ENCODE assay signal across 31 cellular contexts in the genomic region with DNA sequence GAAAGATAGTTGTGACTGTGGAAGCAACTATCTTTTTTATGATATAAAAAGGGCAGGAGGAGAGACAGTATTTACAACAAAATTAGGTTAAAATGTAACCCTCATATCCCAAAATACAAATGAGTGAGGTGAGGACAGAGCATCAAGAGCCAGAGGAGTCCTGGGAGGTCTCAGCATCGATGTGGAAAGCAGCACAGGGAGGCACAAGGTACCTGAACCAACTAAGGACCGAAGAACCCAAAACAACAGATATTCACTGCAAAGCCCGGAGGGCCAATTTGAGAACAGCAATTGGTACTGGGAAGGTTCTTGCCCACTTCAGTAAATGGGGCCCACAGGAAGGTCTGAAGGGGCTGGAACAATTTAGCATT.
"Had no signal": no experiment of that assay in that cellular context is flagged by ENCODE, and none has a peak within 500 bp of the region (broad histone marks: within the 10 kb centered on the region; RNA-seq: fewer than 3 reads in every experiment).

No MANE protein-coding gene starts in this region.

- H3K27ac Mint-ChIP-seq: activated CD4-positive, alpha-beta T cell treated with anti-CD3 and anti-CD28 coated beads for 36 hours; activated CD8-positive, alpha-beta memory T cell treated with anti-CD3 and anti-CD28 coated beads, Interleukin-2, amount 10 ng/mL, durations not matched to agents 7 days and 5 days; activated CD8-positive, alpha-beta T cell treated with anti-CD3 and anti-CD28 coated beads, Interleukin-2, amount 10 ng/mL, durations not matched to agents 7 days and 5 days; activated naive CD8-positive, alpha-beta T cell treated with anti-CD3 and anti-CD28 coated beads for 36 hours; brain; memory B cell; stimulated activated effector memory CD8-positive, alpha-beta T cell treated with anti-CD3 and anti-CD28 coated beads, Interleukin-12 subunit alpha, Interleukin-12 subunit beta, amount 100 ng/mL, for 72 hours; stimulated activated naive CD8-positive, alpha-beta T cell treated with anti-CD3 and anti-CD28 coated beads, Interleukin-15, Interleukin-2, amounts not matched to agents 100 ng/mL and 50 ng/mL, for 24 hours; T-helper 2 cell treated with Interferon-gamma antibody and Interleukin-4, amounts not matched to agents 5 μg/mL and 100 μg/mL, for 36 hours had no signal

- H3K36me3 ChIP-seq: adrenal gland, cardiac muscle cell, pancreas, prostate gland, thoracic aorta had no signal

- ATAC-seq: activated CD4-positive, alpha-beta T cell treated with anti-CD3 and anti-CD28 coated beads for 36 hours; activated CD8-positive, alpha-beta memory T cell treated with anti-CD3 and anti-CD28 coated beads, Interleukin-2, amount 10 ng/mL, durations not matched to agents 7 days and 5 days; activated CD8-positive, alpha-beta T cell treated with anti-CD3 and anti-CD28 coated beads, Interleukin-2, amount 10 ng/mL, durations not matched to agents 7 days and 5 days; effector memory CD8-positive, alpha-beta T cell; heart left ventricle; natural killer cell treated with Interleukin-12 subunit alpha and Interleukin-12 subunit beta and Interleukin-15 and Interleukin-18, amount 100 ng/mL, for 72 hours; stimulated activated effector memory CD8-positive, alpha-beta T cell treated with anti-CD3 and anti-CD28 coated beads, Interleukin-12 subunit alpha, Interleukin-12 subunit beta, amount 100 ng/mL, for 72 hours had no signal

- H3K27me3 Mint-ChIP-seq: activated CD4-positive, alpha-beta T cell treated with anti-CD3 and anti-CD28 coated beads for 36 hours; activated CD8-positive, alpha-beta memory T cell treated with anti-CD3 and anti-CD28 coated beads, Interleukin-2, amount 10 ng/mL, durations not matched to agents 7 days and 5 days; activated naive CD8-positive, alpha-beta T cell treated with anti-CD3 and anti-CD28 coated beads for 36 hours; brain; effector memory CD8-positive, alpha-beta T cell; memory B cell; natural killer cell treated with Interleukin-12 subunit alpha and Interleukin-12 subunit beta and Interleukin-15 and Interleukin-18, amount 100 ng/mL, for 72 hours; stimulated activated naive CD8-positive, alpha-beta T cell treated with anti-CD3 and anti-CD28 coated beads, Interleukin-15, Interleukin-2, amounts not matched to agents 100 ng/mL and 50 ng/mL, for 24 hours had no signal

- H3K4me1 ChIP-seq: adrenal gland, esophagus muscularis mucosa, heart left ventricle, prostate gland, sigmoid colon had no signal

- H3K27ac ChIP-seq: adrenal gland, cardiac muscle cell, esophagus muscularis mucosa, foreskin keratinocyte, heart left ventricle, neutrophil, prostate gland, sigmoid colon, thoracic aorta had no signal

- H3K9me3 Mint-ChIP-seq: activated naive CD8-positive, alpha-beta T cell treated with anti-CD3 and anti-CD28 coated beads for 36 hours; brain; effector memory CD8-positive, alpha-beta T cell; memory B cell; natural killer cell treated with Interleukin-12 subunit alpha and Interleukin-12 subunit beta and Interleukin-15 and Interleukin-18, amount 100 ng/mL, for 72 hours; stimulated activated effector memory CD8-positive, alpha-beta T cell treated with anti-CD3 and anti-CD28 coated beads, Interleukin-12 subunit alpha, Interleukin-12 subunit beta, amount 100 ng/mL, for 72 hours; stimulated activated naive CD8-positive, alpha-beta T cell treated with anti-CD3 and anti-CD28 coated beads, Interleukin-15, Interleukin-2, amounts not matched to agents 100 ng/mL and 50 ng/mL, for 24 hours; T-helper 2 cell treated with Interferon-gamma antibody and Interleukin-4, amounts not matched to agents 5 μg/mL and 100 μg/mL, for 36 hours had no signal

- H3K4me3 ChIP-seq: adrenal gland, cardiac muscle cell, esophagus muscularis mucosa, heart left ventricle, mucosa of descending colon, pancreas, prostate gland, sigmoid colon, thoracic aorta had no signal

- H3K27me3 ChIP-seq: adrenal gland, cardiac muscle cell, esophagus muscularis mucosa, foreskin keratinocyte, heart left ventricle, neutrophil, pancreas, sigmoid colon had no signal

- DNase-seq: activated CD4-positive, alpha-beta T cell treated with anti-CD3 and anti-CD28 coated beads for 36 hours; activated CD4-positive, CD25-positive, alpha-beta regulatory T cell; activated CD8-positive, alpha-beta memory T cell treated with anti-CD3 and anti-CD28 coated beads, Interleukin-2, amount 10 ng/mL, durations not matched to agents 7 days and 5 days; activated CD8-positive, alpha-beta T cell treated with anti-CD3 and anti-CD28 coated beads, Interleukin-2, amount 10 ng/mL, durations not matched to agents 7 days and 5 days; activated naive CD4-positive, alpha-beta T cell treated with Interleukin-2 at 50 U/mL for 16 hours; activated naive CD8-positive, alpha-beta T cell treated with anti-CD3 and anti-CD28 coated beads for 36 hours; activated T-cell treated with anti-CD3 and anti-CD28 coated beads, Interleukin-2, amount 50 U/mL, for 48 hours; adrenal gland; aorta; cortex of kidney; effector memory CD8-positive, alpha-beta T cell; heart left ventricle; mucosa of descending colon; pancreas; retina; sigmoid colon; small intestine; stimulated activated CD4-positive, alpha-beta T cell treated with anti-CD3 and anti-CD28 coated beads, Interleukin-4, amount 100 ng/mL, for 24 hours; trophoblast cell had no signal

- H3K9me3 ChIP-seq: adrenal gland, esophagus muscularis mucosa, heart left ventricle, mucosa of descending colon, neutrophil, pancreas, prostate gland, sigmoid colon, thoracic aorta had no signal

- H3K4me3 Mint-ChIP-seq: activated CD4-positive, alpha-beta T cell treated with anti-CD3 and anti-CD28 coated beads for 36 hours; activated CD8-positive, alpha-beta memory T cell treated with anti-CD3 and anti-CD28 coated beads, Interleukin-2, amount 10 ng/mL, durations not matched to agents 7 days and 5 days; activated CD8-positive, alpha-beta T cell treated with anti-CD3 and anti-CD28 coated beads, Interleukin-2, amount 10 ng/mL, durations not matched to agents 7 days and 5 days; activated naive CD8-positive, alpha-beta T cell treated with anti-CD3 and anti-CD28 coated beads for 36 hours; brain; effector memory CD8-positive, alpha-beta T cell; memory B cell; natural killer cell treated with Interleukin-12 subunit alpha and Interleukin-12 subunit beta and Interleukin-15 and Interleukin-18, amount 100 ng/mL, for 72 hours; stimulated activated effector memory CD8-positive, alpha-beta T cell treated with anti-CD3 and anti-CD28 coated beads, Interleukin-12 subunit alpha, Interleukin-12 subunit beta, amount 100 ng/mL, for 72 hours; stimulated activated naive CD8-positive, alpha-beta T cell treated with anti-CD3 and anti-CD28 coated beads, Interleukin-15, Interleukin-2, amounts not matched to agents 100 ng/mL and 50 ng/mL, for 24 hours; T-helper 2 cell treated with Interferon-gamma antibody and Interleukin-4, amounts not matched to agents 5 μg/mL and 100 μg/mL, for 36 hours had no signal
